In genomic region chr2:99140056-99140859, GRCh38 we compare ENCODE assay signal across 8 cellular contexts. TPM values are rescaled to one million over a fixed set of nuclear protein-coding genes. Genes with fewer than 3 reads are reported as not detected.
DNase-seq lines count a peak whose midpoint lies in the region; ATAC-seq and TF ChIP-seq lines count a peak whose summit lies in the region.

No MANE protein-coding gene starts in this region.

- peak overlapping the region; percentile 91 to 99 (median 96) for H3K4me3 Mint-ChIP-seq in brain

- H3K27me3 ChIP-seq in heart right ventricle (no peaks in the 10 kb centered on the region), lung (ENCODE audit: control insufficient read depth, insufficient read depth) (no peaks in the 10 kb centered on the region)

- H3K27ac ChIP-seq in heart right ventricle (peak overlapping the region in 9 of 10 donors; percentile 36 to 82 (median 72)), lung (ENCODE audit: low read depth in 1 of 2, low read length in 1 of 2) (peak overlapping the region; percentile 68 to 88), urinary bladder (ENCODE audit: low read depth) (peak overlapping the region; percentile 38)

- H3K4me3 ChIP-seq in heart right ventricle: peak overlapping the region; percentile 68 to 99 (median 88)
- peak overlapping the region; percentile 80 for H3K4me3 ChIP-seq in lung
- peak overlapping the region; percentile 64 for H3K4me3 ChIP-seq in urinary bladder (ENCODE audit: low read depth, low read length)

- peaks cover 29% of the 10 kb centered on the region for H3K36me3 Mint-ChIP-seq in brain

- no peak for ATAC-seq in heart right ventricle
- ATAC-seq in Right ventricle myocardium inferior: no peak
- ATAC-seq in lung (ENCODE audit: insufficient read depth, low FRiP score): no peak
- ATAC-seq in GM21529 (IDR thresholded peaks at IDR 0.05; ENCODE audit: unreplicated experiment): no peak

- DNase-seq in heart right ventricle (no peak), Right ventricle myocardium inferior (ENCODE audit: missing footprints) (no peak), lung (ENCODE audit: low spot score) (no peak), midbrain (lab: John Stamatoyannopoulos, UW) (no peak)
- DNase-seq in central memory CD4-positive, alpha-beta T cell: no peak

- peaks cover 22% of the 10 kb centered on the region for H3K27me3 Mint-ChIP-seq in brain

- peaks cover 0 to 19% (median 12%) of the 10 kb centered on the region in 9 donors for H3K4me1 ChIP-seq in heart right ventricle
- no peaks in the 10 kb centered on the region for H3K4me1 ChIP-seq in lung (ENCODE audit: control insufficient read depth in 2 of 2, insufficient read depth in 2 of 2, low read length in 2 of 2)
- H3K4me1 ChIP-seq in urinary bladder (ENCODE audit: insufficient read depth): no peaks in the 10 kb centered on the region

- intact Hi-C loops in heart right ventricle (cut with DNase I) (loop anchor here in 2 of 10 donors (2.0 to 5.0 kb wide), 2 partner anchors 15 to 42 kb away; partner anchors contain the start of genes LIPT1 (in 1 of the 2), MITD1 (in 1 of the 2), MRPL30 (in 1 of the 2) and TSGA10 (in 1 of the 2)), Right ventricle myocardium inferior (cut with DNase I) (loop anchor here (2.0 kb wide), 1 partner anchor 15 kb away; the partner anchor contains the start of genes LIPT1 and TSGA10)

- H3K27ac Mint-ChIP-seq in brain: peak overlapping the region; percentile 56 to 98 (median 95)

- peaks cover 9 to 28% (median 16%) of the 10 kb centered on the region in 5 experiments for H3K9me3 Mint-ChIP-seq in brain

- no peaks in the 10 kb centered on the region for H3K9me3 ChIP-seq in heart right ventricle
- no peaks in the 10 kb centered on the region for H3K9me3 ChIP-seq in lung (ENCODE audit: control insufficient read depth in 2 of 2, insufficient read depth in 1 of 2, low read length in 1 of 2)

- peaks cover 23% of the 10 kb centered on the region for H3K4me1 Mint-ChIP-seq in brain

- H3K36me3 ChIP-seq in heart right ventricle (no peaks in the 10 kb centered on the region), lung (ENCODE audit: control insufficient read depth in 2 of 2, insufficient read depth in 2 of 2, low read length in 2 of 2) (no peaks in the 10 kb centered on the region), urinary bladder (ENCODE audit: insufficient read depth) (no peaks in the 10 kb centered on the region)

- TF ChIP-seq CTCF in heart right ventricle (IDR thresholded peaks at IDR 0.05) (no peak), brain (conservative IDR thresholded peaks at IDR 0.05) (no peak), lung (IDR thresholded peaks at IDR 0.05; ENCODE audit: control extremely low read depth, extremely low read depth) (no peak)

- WGBS in heart right ventricle, 2 donors: 26 to 28% methylated on average over 17 of the region's 17 CpGs
- WGBS in lung, 2 donors: 17 to 27% methylated on average over 17 of the region's 17 CpGs
- 25% methylated on average over 17 of the region's 17 CpGs for WGBS in urinary bladder

RNA-seq across cellular contexts. Expression of gene C2orf15, which starts 1.2 kb away (rescaled TPM):
- total RNA-seq in heart right ventricle: under 1 TPM in 3 of 10 donors, not detected in 7; 0.23 to 0.30 (median 0.28) TPM
- polyA plus RNA-seq in heart right ventricle: under 1 TPM in 1 of 2 donors, not detected in 1; 0.03 TPM
- not detected for total RNA-seq in Right ventricle myocardium inferior
- 10.7 TPM for polyA plus RNA-seq in brain (ENCODE audit: insufficient read depth, low read depth, low replicate concordance)
- 1 to 10 TPM; 3.6 to 4.8 TPM for total RNA-seq in lung
- polyA plus RNA-seq in lung: 1 to 10 TPM; 2.2 to 2.7 TPM
- 1.5 TPM for total RNA-seq in urinary bladder
- 0.60 TPM for polyA plus RNA-seq in urinary bladder

RNA-seq across cellular contexts. Expression of gene TSGA10, which starts 14.5 kb away (rescaled TPM):
- 1 to 10 TPM; 1.4 to 4.1 (median 3.0) TPM for total RNA-seq in heart right ventricle
- polyA plus RNA-seq in heart right ventricle: under 1 TPM; 0.52 to 0.59 TPM
- 3.3 TPM for total RNA-seq in Right ventricle myocardium inferior
- polyA plus RNA-seq in brain (ENCODE audit: insufficient read depth, low read depth, low replicate concordance): 4.8 TPM
- 10 to 100 TPM; 13.7 to 37.3 TPM for total RNA-seq in lung
- polyA plus RNA-seq in lung: 1 to 10 TPM; 3.8 to 4.4 TPM
- total RNA-seq in urinary bladder: 12.2 TPM
- polyA plus RNA-seq in urinary bladder: 2.5 TPM

RNA-seq across cellular contexts. Expression of gene LIPT1, which starts 14.5 kb away (rescaled TPM):
- total RNA-seq in heart right ventricle (10 to 100 TPM in 1 of 10 donors, 1 to 10 TPM in 9; 6.2 to 10.1 (median 7.6) TPM), Right ventricle myocardium inferior (7.4 TPM), lung (10 to 100 TPM in 1 of 2 donors, 1 to 10 TPM in 1; 6.0 to 11.0 TPM), urinary bladder (13.6 TPM)
- polyA plus RNA-seq in heart right ventricle (10 to 100 TPM in 1 of 2 donors, 1 to 10 TPM in 1; 4.2 to 18.5 TPM), brain (ENCODE audit: insufficient read depth, low read depth, low replicate concordance) (3.5 TPM), lung (10 to 100 TPM in 1 of 2 donors, 1 to 10 TPM in 1; 5.3 to 10.5 TPM), urinary bladder (9.0 TPM)

RNA-seq across cellular contexts. Expression of gene MITD1, which starts 40.6 kb away (rescaled TPM):
- total RNA-seq in heart right ventricle: 10 to 100 TPM in 9 of 10 donors, 1 to 10 TPM in 1; 9.3 to 14.2 (median 11.8) TPM
- 10 to 100 TPM; 24.6 to 45.9 TPM for polyA plus RNA-seq in heart right ventricle
- 17.3 TPM for total RNA-seq in Right ventricle myocardium inferior
- polyA plus RNA-seq in brain (ENCODE audit: insufficient read depth, low read depth, low replicate concordance): 7.9 TPM
- 10 to 100 TPM; 17.6 to 34.4 TPM for total RNA-seq in lung
- 10 to 100 TPM; 34.9 to 57.1 TPM for polyA plus RNA-seq in lung
- total RNA-seq in urinary bladder: 31.6 TPM
- polyA plus RNA-seq in urinary bladder: 32.1 TPM

RNA-seq across cellular contexts. Expression of gene MRPL30, which starts 40.7 kb away (rescaled TPM):
- total RNA-seq in heart right ventricle: 10 to 100 TPM; 31.9 to 43.2 (median 36.1) TPM
- polyA plus RNA-seq in heart right ventricle: 10 to 100 TPM; 19.0 to 19.4 TPM
- 39.3 TPM for total RNA-seq in Right ventricle myocardium inferior
- polyA plus RNA-seq in brain (ENCODE audit: insufficient read depth, low read depth, low replicate concordance): 31.9 TPM
- 10 to 100 TPM; 20.3 to 34.2 TPM for total RNA-seq in lung
- polyA plus RNA-seq in lung: 10 to 100 TPM; 15.2 to 19.7 TPM
- total RNA-seq in urinary bladder: 46.3 TPM
- 17.9 TPM for polyA plus RNA-seq in urinary bladder
